22 cellular contexts compared by ENCODE assay signal in genomic region chr5:88708021-88708420, GRCh38.
DNase-seq lines count a peak whose midpoint lies in the region; ATAC-seq, FAIRE-seq and TF ChIP-seq lines count a peak whose summit lies in the region.
"Had no signal": no experiment of that assay in that cellular context is flagged by ENCODE, and none has a peak within 500 bp of the region (broad histone marks: within the 10 kb centered on the region; RNA-seq: fewer than 3 reads in every experiment).

No MANE protein-coding gene starts in this region.

- H3K4ac ChIP-seq in trophoblast cell (ENCODE audit: low read depth, low read length) = no peak overlapping the region

- H3K18ac ChIP-seq in trophoblast cell (ENCODE audit: low read length) = no peak overlapping the region

- TF ChIP-seq POLR2A in upper lobe of left lung (IDR thresholded peaks at IDR 0.05) = no peak

- H3K9ac ChIP-seq in astrocyte (ENCODE audit: low read length) (no peak overlapping the region), trophoblast cell (ENCODE audit: low read length) (no peak overlapping the region)
- H3K9ac ChIP-seq: BLaER1 treated with 17β-estradiol and CSF1 and Interleukin-3, amounts not matched to agents 10 nM and 100 nM had no signal

- no peak overlapping the region for H3K27ac Mint-ChIP-seq in stimulated activated naive CD8-positive, alpha-beta T cell treated with anti-CD3 and anti-CD28 coated beads, Interleukin-15, amount 100 ng/mL, for 72 hours
- no peak overlapping the region for H3K27ac Mint-ChIP-seq in astrocyte (ENCODE audit: unreplicated experiment)
- H3K27ac Mint-ChIP-seq: CD4-positive, alpha-beta memory T cell had no signal

- H3K27ac ChIP-seq in astrocyte (ENCODE audit: low read depth, low read length) (peak overlapping the region; percentile 13), upper lobe of left lung (no peak overlapping the region), trophoblast cell (ENCODE audit: low read depth, low read length) (no peak overlapping the region)
- H3K27ac ChIP-seq: A549; BLaER1 treated with 17β-estradiol and CSF1 and Interleukin-3, amounts not matched to agents 10 nM and 100 nM had no signal

- H3K9me3 ChIP-seq in astrocyte (ENCODE audit: insufficient read depth, low read depth, low read length) (no peaks in the 10 kb centered on the region), upper lobe of left lung (no peaks in the 10 kb centered on the region), trophoblast cell (ENCODE audit: insufficient read depth, low read depth, low read length) (no peaks in the 10 kb centered on the region)
- H3K9me3 ChIP-seq: A549; BE2C; BLaER1 treated with 17β-estradiol and CSF1 and Interleukin-3, amounts not matched to agents 10 nM and 100 nM; Caco-2 had no signal

- no peak overlapping the region for H2AK5ac ChIP-seq in trophoblast cell (ENCODE audit: low read length)

- H2BK5ac ChIP-seq in trophoblast cell (ENCODE audit: low read depth, low read length, poor library complexity) = no peak overlapping the region

- H3K23ac ChIP-seq in trophoblast cell (ENCODE audit: low read length) = no peak overlapping the region

- no peak for TF ChIP-seq EP300 in upper lobe of left lung (IDR thresholded peaks at IDR 0.05)

- H3K27me3 ChIP-seq in astrocyte (ENCODE audit: insufficient read depth, low read length) (no peaks in the 10 kb centered on the region), upper lobe of left lung (no peaks in the 10 kb centered on the region), trophoblast cell (ENCODE audit: insufficient read depth, low read length) (no peaks in the 10 kb centered on the region)
- H3K27me3 ChIP-seq: BE2C; BLaER1 treated with 17β-estradiol and CSF1 and Interleukin-3, amounts not matched to agents 10 nM and 100 nM had no signal

- H3K79me2 ChIP-seq in astrocyte (ENCODE audit: insufficient read depth, low read length) = no peaks in the 10 kb centered on the region
- no peaks in the 10 kb centered on the region for H3K79me2 ChIP-seq in trophoblast cell (ENCODE audit: control insufficient read depth, insufficient read depth, low read length, poor library complexity)

- H2AFZ ChIP-seq in astrocyte (ENCODE audit: low read depth, low read length) = no peak overlapping the region
- no peak overlapping the region for H2AFZ ChIP-seq in trophoblast cell (ENCODE audit: insufficient read depth, low read length, poor library complexity)

- H3K4me2 ChIP-seq in astrocyte (ENCODE audit: low read length) (peak overlapping the region; percentile 50), trophoblast cell (ENCODE audit: low read length) (no peak overlapping the region)
- H3K4me2 ChIP-seq: A549; BLaER1 treated with 17β-estradiol and CSF1 and Interleukin-3, amounts not matched to agents 10 nM and 100 nM had no signal

- no peaks in the 10 kb centered on the region for H3K9me3 Mint-ChIP-seq in stimulated activated naive CD8-positive, alpha-beta T cell treated with anti-CD3 and anti-CD28 coated beads, Interleukin-15, amount 100 ng/mL, for 72 hours
- H3K9me3 Mint-ChIP-seq in astrocyte (ENCODE audit: unreplicated experiment) = no peaks in the 10 kb centered on the region
- H3K9me3 Mint-ChIP-seq: CD4-positive, alpha-beta memory T cell had no signal

- no peak overlapping the region for H3K14ac ChIP-seq in trophoblast cell (ENCODE audit: low read length)

- no peak overlapping the region for H2BK120ac ChIP-seq in trophoblast cell (ENCODE audit: insufficient read depth, low read length, poor library complexity)

- H3K4me3 Mint-ChIP-seq in stimulated activated naive CD8-positive, alpha-beta T cell treated with anti-CD3 and anti-CD28 coated beads, Interleukin-15, amount 100 ng/mL, for 72 hours = no peak overlapping the region
- H3K4me3 Mint-ChIP-seq in astrocyte (ENCODE audit: unreplicated experiment) = no peak overlapping the region
- H3K4me3 Mint-ChIP-seq: CD14-positive monocyte; CD4-positive, alpha-beta memory T cell had no signal

- H4K12ac ChIP-seq in trophoblast cell (ENCODE audit: low read depth, low read length) = no peak overlapping the region

- no peaks in the 10 kb centered on the region for H3K79me1 ChIP-seq in trophoblast cell (ENCODE audit: low read length)

- FAIRE-seq in astrocyte (lab: Jason Lieb, UNC) = no peak
- FAIRE-seq: A549, G401.6, GM19239 had no signal

- no peaks in the 10 kb centered on the region for H3K36me3 Mint-ChIP-seq in astrocyte (ENCODE audit: low read depth, unreplicated experiment)
- H3K36me3 Mint-ChIP-seq: CD14-positive monocyte; CD4-positive, alpha-beta memory T cell had no signal

- no peak overlapping the region for H4K8ac ChIP-seq in trophoblast cell (ENCODE audit: low read depth, low read length)

- H3K27me3 Mint-ChIP-seq in stimulated activated naive CD8-positive, alpha-beta T cell treated with anti-CD3 and anti-CD28 coated beads, Interleukin-15, amount 100 ng/mL, for 72 hours = peaks cover 18% of the 10 kb centered on the region
- H3K27me3 Mint-ChIP-seq in astrocyte (ENCODE audit: low read depth, unreplicated experiment) = no peaks in the 10 kb centered on the region

- H2BK12ac ChIP-seq in trophoblast cell (ENCODE audit: low read length) = no peak overlapping the region

- no peak overlapping the region for H4K91ac ChIP-seq in trophoblast cell (ENCODE audit: low read depth, low read length)

- no peaks in the 10 kb centered on the region for H3K4me1 Mint-ChIP-seq in stimulated activated naive CD8-positive, alpha-beta T cell treated with anti-CD3 and anti-CD28 coated beads, Interleukin-15, amount 100 ng/mL, for 72 hours
- H3K4me1 Mint-ChIP-seq in astrocyte (ENCODE audit: low read depth, unreplicated experiment) = peaks cover 12% of the 10 kb centered on the region
- H3K4me1 Mint-ChIP-seq: CD14-positive monocyte; CD4-positive, alpha-beta memory T cell had no signal

- no peaks in the 10 kb centered on the region for H3K36me3 ChIP-seq in astrocyte (ENCODE audit: insufficient read depth, low read length)
- H3K36me3 ChIP-seq in upper lobe of left lung = no peaks in the 10 kb centered on the region
- H3K36me3 ChIP-seq in trophoblast cell (ENCODE audit: control insufficient read depth in 1 of 2, insufficient read depth in 2 of 2, low read length in 2 of 2) = no peaks in the 10 kb centered on the region
- H3K36me3 ChIP-seq: BE2C; BLaER1 treated with 17β-estradiol and CSF1 and Interleukin-3, amounts not matched to agents 10 nM and 100 nM had no signal

- H3K4me3 ChIP-seq in astrocyte (ENCODE audit: insufficient read depth, low read depth, low read length) = no peak overlapping the region
- no peak overlapping the region for H3K4me3 ChIP-seq in upper lobe of left lung
- no peak overlapping the region for H3K4me3 ChIP-seq in trophoblast cell (ENCODE audit: low read depth, low read length)
- H3K4me3 ChIP-seq: A549; BLaER1 treated with 17β-estradiol and CSF1 and Interleukin-3, amounts not matched to agents 10 nM and 100 nM had no signal

- DNase-seq in stimulated activated naive CD8-positive, alpha-beta T cell treated with anti-CD3 and anti-CD28 coated beads, Interleukin-15, amount 100 ng/mL, for 72 hours = no peak
- no peak for DNase-seq in stimulated activated naive CD8-positive, alpha-beta T cell treated with anti-CD3 and anti-CD28 coated beads, Interleukin-15, Interleukin-2, amounts not matched to agents 100 U/mL and 50 U/mL, for 24 hours
- no peak for DNase-seq in astrocyte (ENCODE audit: low read depth)
- DNase-seq in left lobe of liver (ENCODE audit: low spot score) = no peak
- no peak for DNase-seq in upper lobe of left lung
- no peak for DNase-seq in NCI-H1105 treated with DMSO at 0.1 percent for 48 hours (lab: John Stamatoyannopoulos, UW)
- DNase-seq in CD1c-positive myeloid dendritic cell (ENCODE audit: extremely low spot score) = no peak
- no peak for DNase-seq in trophoblast cell
- DNase-seq: 8988T; AML-193; BE2C; Caco-2; CD4-positive, alpha-beta memory T cell; DMS153; DND-41; GOT3; H7 had no signal

- H3K4me1 ChIP-seq in astrocyte (ENCODE audit: insufficient read depth, low read length) (peaks cover 8% of the 10 kb centered on the region), upper lobe of left lung (no peaks in the 10 kb centered on the region), trophoblast cell (ENCODE audit: control insufficient read depth in 1 of 2, insufficient read depth in 2 of 2, low read length in 2 of 2) (no peaks in the 10 kb centered on the region)
- H3K4me1 ChIP-seq: A549; BE2C; BLaER1 treated with 17β-estradiol and CSF1 and Interleukin-3, amounts not matched to agents 10 nM and 100 nM; Caco-2 had no signal

- WGBS in upper lobe of left lung, 2 donors = 86 to 97% methylated on average over 1 of the region's 1 CpG
- WGBS in trophoblast cell (ENCODE audit: extremely low coverage, insufficient coverage, insufficient read length) = no CpG with 5 or more reads among the region's 1 CpG

- TF ChIP-seq CTCF in astrocyte (IDR thresholded peaks at IDR 0.05; ENCODE audit: insufficient read depth, low read depth, low read length) = no peak
- no peak for TF ChIP-seq CTCF in upper lobe of left lung (IDR thresholded peaks at IDR 0.05)

- peak; percentile 23 for ATAC-seq in stimulated activated naive CD8-positive, alpha-beta T cell treated with anti-CD3 and anti-CD28 coated beads, Interleukin-15, amount 100 ng/mL, for 72 hours
- no peak for ATAC-seq in stimulated activated naive CD8-positive, alpha-beta T cell treated with anti-CD3 and anti-CD28 coated beads, Interleukin-15, Interleukin-2, amounts not matched to agents 100 U/mL and 50 U/mL, for 24 hours
- ATAC-seq in left lobe of liver (peak; percentile 32), upper lobe of left lung (ENCODE audit: low FRiP score in 2 of 2) (peak; percentile 36 to 53)
- ATAC-seq: A549 had no signal

- H4K20me1 ChIP-seq in astrocyte (ENCODE audit: insufficient read depth, low read length) = no peaks in the 10 kb centered on the region
- H4K20me1 ChIP-seq: BLaER1 treated with 17β-estradiol and CSF1 and Interleukin-3, amounts not matched to agents 10 nM and 100 nM had no signal
